Comparison of ENCODE assay signal across 8 cellular contexts in genomic region chr14:95156765-95157194, GRCh38. TPM values are rescaled to one million over a fixed set of nuclear protein-coding genes. Genes with fewer than 3 reads are reported as not detected.
DNase-seq lines count a peak whose midpoint lies in the region; ATAC-seq, FAIRE-seq and TF ChIP-seq lines count a peak whose summit lies in the region.

No MANE protein-coding gene starts in this region.

- H3K9me3 Mint-ChIP-seq in T-helper 2 cell treated with Interferon-gamma antibody and Interleukin-4, amounts not matched to agents 5 μg/mL and 100 μg/mL, for 36 hours: no peaks in the 10 kb centered on the region

- CTCF ChIA-PET in AG04450 (lab: Charles Lee): no interaction called here

- POLR2A ChIA-PET in AG04450 (lab: Yijun Ruan, JAX): no interaction called here

- H3K36me3 Mint-ChIP-seq in T-helper 2 cell treated with Interferon-gamma antibody and Interleukin-4, amounts not matched to agents 5 μg/mL and 100 μg/mL, for 36 hours (ENCODE audit: low read depth): peaks cover 16% of the 10 kb centered on the region

- no peak for FAIRE-seq in bronchial epithelial cell (lab: Jason Lieb, UNC)

- DNase-seq in AG04450 (ENCODE audit: low read depth, low spot score): no peak
- no peak for DNase-seq in T-helper 2 cell treated with Interferon-gamma antibody and Interleukin-4, amounts not matched to agents 5 μg/mL and 100 μg/mL, for 36 hours (ENCODE audit: low spot score)
- DNase-seq in bronchial epithelial cell (ENCODE audit: low read depth): no peak
- DNase-seq in stimulated activated CD4-positive, alpha-beta T cell treated with anti-CD3 and anti-CD28 coated beads, Interleukin-2, amount 100 ng/mL, for 48 hours: peak; percentile 16 to 23
- no peak for DNase-seq in HuH-7.5 (ENCODE audit: low spot score)

- H3K27me3 ChIP-seq in AG04450 (ENCODE audit: control insufficient read depth, insufficient read depth, low read length) (no peaks in the 10 kb centered on the region), bronchial epithelial cell (ENCODE audit: control insufficient read depth, insufficient read depth, low read length) (no peaks in the 10 kb centered on the region), layer of hippocampus (ENCODE audit: control insufficient read depth, insufficient read depth, low read length) (no peaks in the 10 kb centered on the region)

- H3K4me3 Mint-ChIP-seq in T-helper 2 cell treated with Interferon-gamma antibody and Interleukin-4, amounts not matched to agents 5 μg/mL and 100 μg/mL, for 36 hours: peak overlapping the region; percentile 87

- TF ChIP-seq CTCF in AG04450 (IDR thresholded peaks at IDR 0.05; ENCODE audit: low read depth, low read length) (no peak), bronchial epithelial cell (IDR thresholded peaks at IDR 0.05; ENCODE audit: insufficient read depth, low read length, severe bottlenecking) (no peak)

- peak overlapping the region; percentile 69 for H3K4me3 ChIP-seq in AG04450 (ENCODE audit: low read depth, low read length)
- H3K4me3 ChIP-seq in bronchial epithelial cell (ENCODE audit: low read depth, low read length): peak overlapping the region; percentile 66

- no peaks in the 10 kb centered on the region; the same call in 1 of the 2 replicates for H3K9me3 ChIP-seq in AG04450 (ENCODE audit: control insufficient read depth, insufficient read depth, low read length)

- H3K36me3 ChIP-seq in bronchial epithelial cell (ENCODE audit: control insufficient read depth, insufficient read depth, low read length): no peaks in the 10 kb centered on the region

- H3K27ac Mint-ChIP-seq in T-helper 2 cell treated with Interferon-gamma antibody and Interleukin-4, amounts not matched to agents 5 μg/mL and 100 μg/mL, for 36 hours: peak overlapping the region; percentile 76

- ATAC-seq in GM19043 (IDR thresholded peaks at IDR 0.05; ENCODE audit: low read depth, unreplicated experiment) (peak; percentile 31), HG03196 (IDR thresholded peaks at IDR 0.05; ENCODE audit: unreplicated experiment) (peak; percentile 26)

- peaks cover 31% of the 10 kb centered on the region for H3K4me1 Mint-ChIP-seq in T-helper 2 cell treated with Interferon-gamma antibody and Interleukin-4, amounts not matched to agents 5 μg/mL and 100 μg/mL, for 36 hours (ENCODE audit: low read depth)

- H3K27me3 Mint-ChIP-seq in T-helper 2 cell treated with Interferon-gamma antibody and Interleukin-4, amounts not matched to agents 5 μg/mL and 100 μg/mL, for 36 hours (ENCODE audit: low read depth): no peaks in the 10 kb centered on the region

- no peak overlapping the region for H3K27ac ChIP-seq in AG04450 (ENCODE audit: low read depth, low read length)
- H3K27ac ChIP-seq in layer of hippocampus (ENCODE audit: low read depth, low read length): peak overlapping the region; percentile 94

RNA-seq across cellular contexts. Expression of gene DICER1, which starts 0.5 kb away (rescaled TPM):
- polyA plus RNA-seq in AG04450 (2011; rRNA removed): 20.7 and 25.1 TPM in 2 replicates
- polyA minus RNA-seq in AG04450 (2011; rRNA and poly(A)+ RNA removed): 60.6 and 66.3 TPM in 2 replicates
- 27.6 and 39.8 TPM in 2 replicates for total RNA-seq in bronchial epithelial cell

Comparison
In these comparisons a context has a peak if more than half of its experiments do, and no peak if none do; other contexts are left out.
1. DNase-seq: peak in stimulated activated CD4-positive, alpha-beta T cell treated with anti-CD3 and anti-CD28 coated beads, Interleukin-2, amount 100 ng/mL, for 48 hours (2 of 2); none in AG04450 (single experiment), T-helper 2 cell treated with Interferon-gamma antibody and Interleukin-4, amounts not matched to agents 5 μg/mL and 100 μg/mL, for 36 hours (single experiment), bronchial epithelial cell (single experiment) and HuH-7.5 (single experiment).